7 cellular contexts compared by ENCODE assay signal in genomic region chr7:99890348-99890747, GRCh38. TPM values are rescaled to one million over a fixed set of nuclear protein-coding genes. Genes with fewer than 3 reads are reported as not detected.
"Had no signal": no experiment of that assay in that cellular context is flagged by ENCODE, and none has a peak within 500 bp of the region (broad histone marks: within the 10 kb centered on the region; RNA-seq: fewer than 3 reads in every experiment).

No MANE protein-coding gene starts in this region.

RNA-seq across cellular contexts. Expression of gene OR2AE1, which starts 13.5 kb away (rescaled TPM):
- total RNA-seq: GM23248, GM23338, H1, H4, H7, H9, HFFc6 had no signal
- polyA plus RNA-seq: GM23248, GM23338, H1 had no signal

RNA-seq across cellular contexts. Expression of gene GJC3, which starts 39.1 kb away (rescaled TPM):
- total RNA-seq: GM23248, HFFc6 had no signal
- polyA plus RNA-seq: GM23248 had no signal
